14 cellular contexts compared by ENCODE assay signal in genomic region chr7:100400656-100401055, GRCh38. TPM values are rescaled to one million over a fixed set of nuclear protein-coding genes. Genes with fewer than 3 reads are reported as not detected.
DNase-seq lines count a peak whose midpoint lies in the region; ATAC-seq, FAIRE-seq and TF ChIP-seq lines count a peak whose summit lies in the region.
"Had no signal": no experiment of that assay in that cellular context is flagged by ENCODE, and none has a peak within 500 bp of the region (broad histone marks: within the 10 kb centered on the region; RNA-seq: fewer than 3 reads in every experiment).

No MANE protein-coding gene starts in this region.

- CTCF ChIA-PET in endothelial cell of umbilical vein (lab: Charles Lee) = interaction anchor here (1.0 kb wide), 1 partner anchor 159 kb away, joined by 3 read pairs; no protein-coding TSS in a partner anchor

- no peak overlapping the region for H3K4me3 Mint-ChIP-seq in osteocyte (ENCODE audit: unreplicated experiment)
- no peak overlapping the region for H3K4me3 Mint-ChIP-seq in activated T-cell treated with anti-CD3 and anti-CD28 coated beads, Interleukin-2, amount 50 U/mL, for 4 hours
- H3K4me3 Mint-ChIP-seq: CD14-positive monocyte had no signal

- H3K79me2 ChIP-seq in endothelial cell of umbilical vein (ENCODE audit: control insufficient read depth, insufficient read depth, low read length) = no peaks in the 10 kb centered on the region

- no TSS peak for BruUV-seq in endothelial cell of umbilical vein (replicated peaks; lab: Mats Ljungman, UMichigan)

- H3K27ac ChIP-seq in endothelial cell of umbilical vein (ENCODE audit: insufficient read depth, low read depth, low read length) (no peak overlapping the region), thyroid gland (no peak overlapping the region)
- H3K27ac ChIP-seq: prostate gland, SK-N-MC had no signal

- no peak for FAIRE-seq in endothelial cell of umbilical vein (lab: Jason Lieb, UNC)

- H3K4me3 ChIP-seq in endothelial cell of umbilical vein (replicated peaks in 1 of 3; ENCODE audit: insufficient read depth in 1 of 3, low read depth in 1 of 3, low read length in 3 of 3) (no peak overlapping the region), thyroid gland (replicated peaks in 1 of 3) (no peak overlapping the region)
- H3K4me3 ChIP-seq: dorsolateral prefrontal cortex, prostate gland, SK-N-MC had no signal

- H3K27me3 Mint-ChIP-seq in osteocyte (ENCODE audit: unreplicated experiment) = peaks cover 34% of the 10 kb centered on the region
- no peaks in the 10 kb centered on the region for H3K27me3 Mint-ChIP-seq in activated T-cell treated with anti-CD3 and anti-CD28 coated beads, Interleukin-2, amount 50 U/mL, for 4 hours (ENCODE audit: low read depth)

- TF ChIP-seq POLR2A in endothelial cell of umbilical vein (IDR thresholded peaks at IDR 0.05; ENCODE audit: low read depth, low read length) (no peak), thyroid gland (IDR thresholded peaks at IDR 0.05) (no peak)

- WGBS in thyroid gland, 2 donors = 68 to 89% methylated on average over 7 to 11 of the region's 11 CpGs

- peak; percentile 8 for DNase-seq in stimulated activated CD4-positive, alpha-beta T cell treated with anti-CD3 and anti-CD28 coated beads, Interleukin-15, amount 100 ng/mL, for 24 hours
- no peak for DNase-seq in stimulated activated CD4-positive, alpha-beta T cell treated with anti-CD3 and anti-CD28 coated beads, Interleukin-2, amount 100 ng/mL, for 24 hours
- peak; percentile 53 for DNase-seq in RPMI8226
- peak; percentile 30 for DNase-seq in endothelial cell of umbilical vein (ENCODE audit: low read depth, low spot score)
- DNase-seq in thyroid gland = peak; percentile 23 to 30
- DNase-seq in NCI-H2171 treated with DMSO at 0.1 percent for 48 hours (lab: John Stamatoyannopoulos, UW) = no peak
- no peak for DNase-seq in osteocyte (ENCODE audit: extremely low spot score, unreplicated experiment)
- no peak for DNase-seq in activated T-cell treated with anti-CD3 and anti-CD28 coated beads, Interleukin-2, amount 50 U/mL, for 4 hours
- DNase-seq: activated T-cell treated with anti-CD3 and anti-CD28 coated beads, Interleukin-2, amount 50 U/mL, for 1 hour; NCI-H1092 treated with DMSO at 0.1 percent for 48 hours had no signal

- H3K9me1 ChIP-seq in endothelial cell of umbilical vein (replicated peaks; ENCODE audit: control insufficient read depth, extremely low read depth, insufficient read depth, low read length) = no peaks in the 10 kb centered on the region

- H3K27ac Mint-ChIP-seq in osteocyte (ENCODE audit: unreplicated experiment) = no peak overlapping the region

- H3K27me3 ChIP-seq in endothelial cell of umbilical vein (ENCODE audit: control insufficient read depth in 2 of 2, insufficient read depth in 2 of 2, low read length in 2 of 2) = peaks cover 3 to 10% of the 10 kb centered on the region in 2 experiments
- no peaks in the 10 kb centered on the region for H3K27me3 ChIP-seq in thyroid gland
- H3K27me3 ChIP-seq: dorsolateral prefrontal cortex had no signal

- H3K4me2 ChIP-seq in endothelial cell of umbilical vein (ENCODE audit: insufficient read depth, low read length) = no peak overlapping the region

- H2AFZ ChIP-seq in endothelial cell of umbilical vein (ENCODE audit: low read depth, low read length) = no peak overlapping the region

- POLR2A ChIA-PET in endothelial cell of umbilical vein (lab: Charles Lee) = no interaction called here

- H3K9ac ChIP-seq in endothelial cell of umbilical vein (replicated peaks; ENCODE audit: extremely low read depth, insufficient read depth, low read length) = no peak overlapping the region

- H3K4me1 ChIP-seq in endothelial cell of umbilical vein (ENCODE audit: control insufficient read depth, extremely low read depth, insufficient read depth, low read length) (no peaks in the 10 kb centered on the region), thyroid gland (no peaks in the 10 kb centered on the region)
- H3K4me1 ChIP-seq: prostate gland had no signal

- H3K9me3 ChIP-seq in endothelial cell of umbilical vein (replicated peaks; ENCODE audit: control insufficient read depth, insufficient read depth, low read length) (no peaks in the 10 kb centered on the region), thyroid gland (no peaks in the 10 kb centered on the region)
- H3K9me3 ChIP-seq: prostate gland had no signal

- no peaks in the 10 kb centered on the region for H3K9me3 Mint-ChIP-seq in osteocyte (ENCODE audit: unreplicated experiment)
- H3K9me3 Mint-ChIP-seq in activated T-cell treated with anti-CD3 and anti-CD28 coated beads, Interleukin-2, amount 50 U/mL, for 4 hours = no peaks in the 10 kb centered on the region

- TF ChIP-seq CTCF in endothelial cell of umbilical vein (IDR thresholded peaks at IDR 0.05; ENCODE audit: extremely low read depth in 1 of 2, insufficient read depth in 1 of 2, low read depth in 1 of 2, low read length in 2 of 2) (peak in 1 of 2 donors; percentile 24), thyroid gland (IDR thresholded peaks at IDR 0.05) (peak in 1 of 6 experiments; percentile 13), osteocyte (IDR thresholded peaks at IDR 0.05) (no peak)

- peaks cover 6% of the 10 kb centered on the region for H3K36me3 Mint-ChIP-seq in osteocyte (ENCODE audit: unreplicated experiment)
- peaks cover 15% of the 10 kb centered on the region for H3K36me3 Mint-ChIP-seq in activated T-cell treated with anti-CD3 and anti-CD28 coated beads, Interleukin-2, amount 50 U/mL, for 4 hours (ENCODE audit: insufficient read depth)

- H4K20me1 ChIP-seq in endothelial cell of umbilical vein (replicated peaks; ENCODE audit: control insufficient read depth, extremely low read depth, insufficient read depth, low read length) = no peaks in the 10 kb centered on the region

- no peak for ATAC-seq in activated T-cell treated with anti-CD3 and anti-CD28 coated beads, Interleukin-2, amount 50 U/mL, for 4 hours

- intact Hi-C loops in endothelial cell of umbilical vein (cut with micrococcal nuclease) (no loop called here), thyroid gland (cut with DNase I) (no loop called here)

- dilution Hi-C loops in endothelial cell of umbilical vein (cut with MboI; ENCODE audit: extremely low pct_ligation_motif_present, low sequenced_read_pairs) = no loop called here

- no peaks in the 10 kb centered on the region for H3K36me3 ChIP-seq in endothelial cell of umbilical vein (ENCODE audit: control insufficient read depth in 2 of 2, extremely low read depth in 1 of 2, insufficient read depth in 2 of 2, low read length in 2 of 2)
- H3K36me3 ChIP-seq in thyroid gland = no peaks in the 10 kb centered on the region
- H3K36me3 ChIP-seq: prostate gland had no signal

- H3K4me1 Mint-ChIP-seq in osteocyte (ENCODE audit: unreplicated experiment) = no peaks in the 10 kb centered on the region
- H3K4me1 Mint-ChIP-seq in activated T-cell treated with anti-CD3 and anti-CD28 coated beads, Interleukin-2, amount 50 U/mL, for 4 hours (ENCODE audit: low read depth) = peaks cover 21% of the 10 kb centered on the region

RNA-seq across cellular contexts. Expression of gene PILRA, which starts 27.4 kb away (rescaled TPM):
- total RNA-seq in endothelial cell of umbilical vein (0.53 and 1.3 TPM in 2 replicates), thyroid gland (1 to 10 TPM; 2.4 to 6.4 (median 4.4) TPM), osteocyte (1.8 and 2.5 TPM in 2 replicates)
- 0.61 and 0.67 TPM in 2 replicates for polyA plus RNA-seq in endothelial cell of umbilical vein
- polyA plus RNA-seq in endothelial cell of umbilical vein (2011; cell fraction: cytosol; rRNA removed) = 0.32 and 0.39 TPM in 2 replicates
- polyA plus RNA-seq in endothelial cell of umbilical vein (2011; cell fraction: nucleus; rRNA removed) = 3.6 and 4.8 TPM in 2 replicates
- 1.8 and 3.6 TPM in 2 replicates for polyA plus RNA-seq in endothelial cell of umbilical vein (2012)
- polyA minus RNA-seq in endothelial cell of umbilical vein = 1.5 and 1.8 TPM in 2 replicates
- polyA minus RNA-seq in endothelial cell of umbilical vein (2011; cell fraction: cytosol; rRNA and poly(A)+ RNA removed) = 1.5 TPM
- polyA minus RNA-seq in endothelial cell of umbilical vein (2011; cell fraction: nucleus; rRNA and poly(A)+ RNA removed) = 2.4 and 2.6 TPM in 2 replicates
- 1 to 10 TPM in 2 of 3 donors, under 1 TPM in 1; 0.38 to 6.6 (median 1.1) TPM for total RNA-seq in activated T-cell treated with anti-CD3 and anti-CD28 coated beads, Interleukin-2, amount 50 U/mL, for 4 hours

RNA-seq across cellular contexts. Expression of gene ZCWPW1, which starts 27.8 kb away (rescaled TPM):
- total RNA-seq in endothelial cell of umbilical vein (0.31 and 0.48 TPM in 2 replicates), thyroid gland (1 to 10 TPM; 3.6 to 7.1 (median 4.3) TPM), osteocyte (4.4 and 5.0 TPM in 2 replicates)
- polyA plus RNA-seq in endothelial cell of umbilical vein = 0.30 and 0.32 TPM in 2 replicates
- 0.25 and 0.30 TPM in 2 replicates for polyA plus RNA-seq in endothelial cell of umbilical vein (2011; cell fraction: cytosol; rRNA removed)
- 0.99 and 1.3 TPM in 2 replicates for polyA plus RNA-seq in endothelial cell of umbilical vein (2011; cell fraction: nucleus; rRNA removed)
- 0.70 and 0.89 TPM in 2 replicates for polyA plus RNA-seq in endothelial cell of umbilical vein (2012)
- 0.41 TPM in 1 of 2 replicates, not detected in the other for polyA minus RNA-seq in endothelial cell of umbilical vein
- polyA minus RNA-seq in endothelial cell of umbilical vein (2011; cell fraction: cytosol; rRNA and poly(A)+ RNA removed) = 1.2 TPM
- 0.91 TPM in 1 of 2 replicates, not detected in the other for polyA minus RNA-seq in endothelial cell of umbilical vein (2011; cell fraction: nucleus; rRNA and poly(A)+ RNA removed)
- total RNA-seq in activated T-cell treated with anti-CD3 and anti-CD28 coated beads, Interleukin-2, amount 50 U/mL, for 4 hours = 1 to 10 TPM; 4.2 to 5.1 (median 4.8) TPM

RNA-seq across cellular contexts. Expression of gene MEPCE, which starts 29.0 kb away (rescaled TPM):
- 37.1 and 45.8 TPM in 2 replicates for total RNA-seq in endothelial cell of umbilical vein
- polyA plus RNA-seq in endothelial cell of umbilical vein = 23.3 and 24.3 TPM in 2 replicates
- 19.6 and 21.4 TPM in 2 replicates for polyA plus RNA-seq in endothelial cell of umbilical vein (2011; cell fraction: cytosol; rRNA removed)
- 31.3 and 32.3 TPM in 2 replicates for polyA plus RNA-seq in endothelial cell of umbilical vein (2011; cell fraction: nucleus; rRNA removed)
- 23.6 and 26.8 TPM in 2 replicates for polyA plus RNA-seq in endothelial cell of umbilical vein (2012)
- polyA minus RNA-seq in endothelial cell of umbilical vein = 35.8 and 41.5 TPM in 2 replicates
- 39.5 TPM for polyA minus RNA-seq in endothelial cell of umbilical vein (2011; cell fraction: cytosol; rRNA and poly(A)+ RNA removed)
- 20.8 and 30.8 TPM in 2 replicates for polyA minus RNA-seq in endothelial cell of umbilical vein (2011; cell fraction: nucleus; rRNA and poly(A)+ RNA removed)
- 10 to 100 TPM; 42.9 to 48.7 (median 45.6) TPM for total RNA-seq in thyroid gland
- total RNA-seq in osteocyte = 50.0 and 50.1 TPM in 2 replicates
- 10 to 100 TPM; 82.4 to 87.2 (median 84.4) TPM for total RNA-seq in activated T-cell treated with anti-CD3 and anti-CD28 coated beads, Interleukin-2, amount 50 U/mL, for 4 hours

RNA-seq across cellular contexts. Expression of gene PPP1R35, which starts 35.6 kb away (rescaled TPM):
- total RNA-seq in endothelial cell of umbilical vein (42.4 and 46.1 TPM in 2 replicates), thyroid gland (10 to 100 TPM; 28.4 to 67.2 (median 45.5) TPM), osteocyte (22.8 and 32.1 TPM in 2 replicates)
- 37.7 and 47.9 TPM in 2 replicates for polyA plus RNA-seq in endothelial cell of umbilical vein
- polyA plus RNA-seq in endothelial cell of umbilical vein (2011; cell fraction: cytosol; rRNA removed) = 25.7 and 37.0 TPM in 2 replicates
- polyA plus RNA-seq in endothelial cell of umbilical vein (2011; cell fraction: nucleus; rRNA removed) = 49.8 and 50.0 TPM in 2 replicates
- polyA plus RNA-seq in endothelial cell of umbilical vein (2012) = 19.9 and 29.5 TPM in 2 replicates
- 4.9 and 11.9 TPM in 2 replicates for polyA minus RNA-seq in endothelial cell of umbilical vein
- 33.5 TPM for polyA minus RNA-seq in endothelial cell of umbilical vein (2011; cell fraction: cytosol; rRNA and poly(A)+ RNA removed)
- polyA minus RNA-seq in endothelial cell of umbilical vein (2011; cell fraction: nucleus; rRNA and poly(A)+ RNA removed) = 7.4 and 13.6 TPM in 2 replicates
- total RNA-seq in activated T-cell treated with anti-CD3 and anti-CD28 coated beads, Interleukin-2, amount 50 U/mL, for 4 hours = 10 to 100 TPM; 36.3 to 42.6 (median 37.4) TPM

RNA-seq across cellular contexts. Expression of gene PILRB, which starts 42.7 kb away (rescaled TPM):
- total RNA-seq in endothelial cell of umbilical vein (36.5 and 42.5 TPM in 2 replicates), thyroid gland (10 to 100 TPM; 60.9 to 86.5 (median 73.9) TPM), osteocyte (31.7 and 38.7 TPM in 2 replicates)
- polyA plus RNA-seq in endothelial cell of umbilical vein = 45.2 and 47.9 TPM in 2 replicates
- polyA plus RNA-seq in endothelial cell of umbilical vein (2011; cell fraction: cytosol; rRNA removed) = 16.7 and 21.8 TPM in 2 replicates
- polyA plus RNA-seq in endothelial cell of umbilical vein (2011; cell fraction: nucleus; rRNA removed) = 324 and 367 TPM in 2 replicates
- polyA plus RNA-seq in endothelial cell of umbilical vein (2012) = 25.3 and 26.8 TPM in 2 replicates
- 34.0 and 44.1 TPM in 2 replicates for polyA minus RNA-seq in endothelial cell of umbilical vein
- 5.8 TPM for polyA minus RNA-seq in endothelial cell of umbilical vein (2011; cell fraction: cytosol; rRNA and poly(A)+ RNA removed)
- polyA minus RNA-seq in endothelial cell of umbilical vein (2011; cell fraction: nucleus; rRNA and poly(A)+ RNA removed) = 48.4 and 58.6 TPM in 2 replicates
- 10 to 100 TPM; 29.2 to 48.8 (median 34.3) TPM for total RNA-seq in activated T-cell treated with anti-CD3 and anti-CD28 coated beads, Interleukin-2, amount 50 U/mL, for 4 hours

Comparison
In these comparisons a context has a peak if more than half of its experiments do, and no peak if none do; other contexts are left out.
1. DNase-seq: peak in stimulated activated CD4-positive, alpha-beta T cell treated with anti-CD3 and anti-CD28 coated beads, Interleukin-15, amount 100 ng/mL, for 24 hours (single experiment), RPMI8226 (single experiment), endothelial cell of umbilical vein (single experiment) and thyroid gland (2 of 2); none in stimulated activated CD4-positive, alpha-beta T cell treated with anti-CD3 and anti-CD28 coated beads, Interleukin-2, amount 100 ng/mL, for 24 hours (0 of 2), NCI-H2171 treated with DMSO at 0.1 percent for 48 hours (single experiment), osteocyte (single experiment) and activated T-cell treated with anti-CD3 and anti-CD28 coated beads, Interleukin-2, amount 50 U/mL, for 4 hours (single experiment).